ENCODE assay signal across 10 cellular contexts in the genomic region with DNA sequence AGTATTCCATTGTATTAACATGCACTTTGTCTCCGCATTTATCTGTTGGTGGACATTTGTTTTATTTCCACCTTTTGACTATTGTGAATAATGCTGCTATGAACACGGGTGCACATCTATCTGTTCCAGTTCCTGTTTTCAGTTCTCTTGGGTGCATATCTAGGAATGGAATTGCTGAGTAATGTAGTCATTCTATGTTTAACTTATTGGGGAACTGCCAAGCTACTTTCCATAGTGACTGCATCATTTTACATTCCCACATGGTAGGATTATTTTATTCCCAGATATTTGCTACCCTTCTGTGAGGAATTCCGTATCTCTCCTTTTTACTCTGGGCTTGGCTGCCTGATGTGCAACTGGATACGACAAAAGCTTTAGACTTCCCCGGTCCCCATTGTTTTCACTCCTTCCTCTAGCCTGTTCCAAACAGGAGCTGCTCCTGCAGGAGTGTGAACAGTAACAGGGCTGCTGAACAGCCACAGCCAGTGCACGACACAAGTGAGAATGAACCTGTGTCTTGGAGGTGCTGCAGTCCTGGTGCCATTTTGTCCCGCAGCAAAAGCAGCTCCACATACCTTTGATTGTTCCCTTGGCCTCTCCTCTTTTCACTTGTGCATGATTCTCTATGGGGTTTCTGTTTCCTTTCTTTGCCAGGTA. TPM values are rescaled to one million over a fixed set of nuclear protein-coding genes. Genes with fewer than 3 reads are reported as not detected.
DNase-seq lines count a peak whose midpoint lies in the region; ATAC-seq and TF ChIP-seq lines count a peak whose summit lies in the region.
"Had no signal": no experiment of that assay in that cellular context is flagged by ENCODE, and none has a peak within 500 bp of the region (broad histone marks: within the 10 kb centered on the region; RNA-seq: fewer than 3 reads in every experiment).

No MANE protein-coding gene starts in this region.

- H3K4me3 ChIP-seq in astrocyte of the spinal cord (ENCODE audit: low read depth, low read length) = no peak overlapping the region
- H3K4me3 ChIP-seq in mesodermal cell (ENCODE audit: extremely low read depth, insufficient read depth, low read length, poor library complexity, severe bottlenecking) = no peak overlapping the region

- no peaks in the 10 kb centered on the region for H3K36me3 ChIP-seq in mesodermal cell (ENCODE audit: control insufficient read depth, insufficient read depth, low read length)

- TF ChIP-seq CTCF in astrocyte of the spinal cord (IDR thresholded peaks at IDR 0.05; ENCODE audit: low read depth, low read length) = no peak

- DNase-seq in EL = peak; percentile 91
- DNase-seq in astrocyte of the spinal cord (ENCODE audit: low read depth, low spot score) = peak; percentile 77
- no peak for DNase-seq in activated CD8-positive, alpha-beta memory T cell treated with anti-CD3 and anti-CD28 coated beads for 24 hours
- DNase-seq in DMS 273 treated with DMSO at 0.1 percent for 48 hours (lab: John Stamatoyannopoulos, UW) = no peak
- no peak for DNase-seq in NCI-H446 treated with DMSO at 0.1 percent for 48 hours (lab: John Stamatoyannopoulos, UW)
- DNase-seq: stimulated activated naive CD4-positive, alpha-beta T cell had no signal

- in situ Hi-C loops in astrocyte of the spinal cord (cut with HindIII; ENCODE audit: low sequenced_read_pairs) = no loop called here

- H3K9me3 ChIP-seq in mesodermal cell (ENCODE audit: control insufficient read depth, low read length) = no peaks in the 10 kb centered on the region

- peak; percentile 64 for ATAC-seq in HG02885 (IDR thresholded peaks at IDR 0.05; ENCODE audit: poor library complexity, unreplicated experiment)
- no peak for ATAC-seq in GM18520 (IDR thresholded peaks at IDR 0.05; ENCODE audit: unreplicated experiment)
- ATAC-seq: left lobe of liver had no signal

- H3K4me1 ChIP-seq in mesodermal cell (ENCODE audit: control insufficient read depth, insufficient read depth, low read length, poor library complexity, severe bottlenecking) = peaks cover 33% of the 10 kb centered on the region

- 80 to 85% methylated on average over 6 to 7 of the region's 7 CpGs for WGBS in mesodermal cell (ENCODE audit: insufficient coverage in 2 of 2), 2 experiments

- H3K27ac ChIP-seq in mesodermal cell (ENCODE audit: low read depth, low read length, severe bottlenecking) = peak overlapping the region; percentile 85

RNA-seq across cellular contexts. Expression of a gene that starts 7.1 kb away (rescaled TPM):
- not detected for polyA plus RNA-seq in mesodermal cell (2013, experiment 1 of 2)
- not detected for polyA plus RNA-seq in mesodermal cell (2013, experiment 2 of 2)

Comparison
In these comparisons a context has a peak if more than half of its experiments do, and no peak if none do; other contexts are left out.
1. DNase-seq: peak in EL (single experiment) and astrocyte of the spinal cord (single experiment); none in activated CD8-positive, alpha-beta memory T cell treated with anti-CD3 and anti-CD28 coated beads for 24 hours (single experiment), DMS 273 treated with DMSO at 0.1 percent for 48 hours (single experiment) and NCI-H446 treated with DMSO at 0.1 percent for 48 hours (single experiment).